Comparison of ENCODE assay signal across 12 cellular contexts in the genomic region with DNA sequence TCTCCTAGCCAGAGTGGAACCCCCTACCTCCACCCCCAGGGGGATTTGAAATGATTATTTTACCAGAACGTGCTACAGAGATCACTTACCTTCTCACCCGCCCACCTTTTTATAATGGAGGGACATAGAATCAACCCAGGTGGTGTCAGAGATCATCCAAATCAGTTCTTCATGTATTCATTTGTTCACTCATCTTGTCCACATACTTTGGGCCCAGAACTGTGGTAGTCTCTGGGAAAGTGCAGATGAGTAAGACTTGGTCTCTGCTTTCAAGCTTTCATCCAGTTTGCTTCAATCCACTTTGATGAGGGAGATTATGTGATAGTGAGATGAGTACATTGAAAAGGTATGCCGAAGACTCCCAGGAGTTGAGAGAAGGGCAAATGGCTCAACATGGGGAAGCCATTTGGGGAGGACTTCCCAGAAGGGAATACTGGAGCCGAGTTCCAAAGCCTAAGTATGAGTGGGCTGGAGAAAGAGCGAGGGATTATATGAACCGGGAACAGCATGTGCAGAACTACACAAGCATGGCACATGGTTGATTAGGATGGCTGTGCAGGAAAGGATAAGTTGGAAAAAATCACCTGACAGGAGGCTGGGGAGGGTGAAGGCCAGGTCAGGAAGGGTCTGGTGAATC. TPM values are rescaled to one million over a fixed set of nuclear protein-coding genes. Genes with fewer than 3 reads are reported as not detected.
DNase-seq lines count a peak whose midpoint lies in the region; ATAC-seq, FAIRE-seq and TF ChIP-seq lines count a peak whose summit lies in the region.
"Had no signal": no experiment of that assay in that cellular context is flagged by ENCODE, and none has a peak within 500 bp of the region (broad histone marks: within the 10 kb centered on the region; RNA-seq: fewer than 3 reads in every experiment).

No MANE protein-coding gene starts in this region.

- WGBS in pancreas, 2 donors = 90 to 91% methylated on average over 6 of the region's 6 CpGs

- no peak overlapping the region for H3K4me3 ChIP-seq in AG10803 (ENCODE audit: low read length)
- no peak overlapping the region for H3K4me3 ChIP-seq in dorsolateral prefrontal cortex
- H3K4me3 ChIP-seq in pancreas = no peak overlapping the region

- DNase-seq in AG10803 (ENCODE audit: low read depth) (peak; percentile 35), dorsolateral prefrontal cortex (no peak), pancreas (no peak), erythroblast (lab: John Stamatoyannopoulos, UW) (no peak), UCSD-AML1 (lab: John Stamatoyannopoulos, UW; ENCODE audit: unreplicated experiment) (no peak)
- DNase-seq in activated CD4-positive, alpha-beta T cell treated with anti-CD3 and anti-CD28 coated beads, Interleukin-2, amount 10 ng/mL, durations not matched to agents 7 days and 5 days = no peak
- no peak for DNase-seq in activated effector memory CD4-positive, alpha-beta T cell treated with Interleukin-2 at 50 U/mL for 16 hours
- DNase-seq: NCI-H1436; OCI-M1; stimulated activated CD4-positive, alpha-beta T cell treated with anti-CD3 and anti-CD28 coated beads, Interleukin-12 subunit alpha, Interleukin-12 subunit beta, amount 100 ng/mL, for 4 hours had no signal

- no peaks in the 10 kb centered on the region for H3K9me3 ChIP-seq in pancreas

- intact Hi-C loops in dorsolateral prefrontal cortex (cut with DNase I) = loop anchor here (5.0 to 10.0 kb wide), 5 partner anchors 396 to 458 kb away; no protein-coding TSS in a partner anchor
- intact Hi-C loops in pancreas (cut with DNase I) = loop anchor here in 1 of 3 donors (10.0 kb wide), 1 partner anchor 234 kb away; no protein-coding TSS in a partner anchor

- peaks cover 0 to 13% (median 8%) of the 10 kb centered on the region in 3 donors for H3K4me1 ChIP-seq in pancreas

- POLR2A ChIA-PET in activated CD4-positive, alpha-beta T cell treated with anti-CD3 and anti-CD28 coated beads, Interleukin-2, amount 10 ng/mL, durations not matched to agents 7 days and 5 days (lab: Charles Lee) = no interaction called here

- H3K36me3 ChIP-seq in pancreas = no peaks in the 10 kb centered on the region

- peak overlapping the region in 31 of 59 donors; percentile 13 to 99 (median 96) for H3K27ac ChIP-seq in dorsolateral prefrontal cortex
- H3K27ac ChIP-seq in pancreas = peak overlapping the region in 3 of 4 donors; percentile 19 to 97 (median 96)

- H3K9me3 Mint-ChIP-seq in IgD-negative memory B cell = peaks cover 0 to 4% (median 0%) of the 10 kb centered on the region in 3 donors
- H3K9me3 Mint-ChIP-seq in activated CD4-positive, alpha-beta T cell treated with anti-CD3 and anti-CD28 coated beads, Interleukin-2, amount 10 ng/mL, durations not matched to agents 7 days and 5 days = peaks cover 10% of the 10 kb centered on the region
- H3K9me3 Mint-ChIP-seq: activated naive CD4-positive, alpha-beta T cell treated with anti-CD3 and anti-CD28 coated beads, Interleukin-2, amount 50 U/mL, for 24 hours had no signal

- FAIRE-seq in pancreas (lab: Jason Lieb, UNC) = no peak

- CTCF ChIA-PET in activated CD4-positive, alpha-beta T cell treated with anti-CD3 and anti-CD28 coated beads, Interleukin-2, amount 10 ng/mL, durations not matched to agents 7 days and 5 days (lab: Charles Lee) = no interaction called here

- no peaks in the 10 kb centered on the region for H3K27me3 Mint-ChIP-seq in IgD-negative memory B cell
- no peaks in the 10 kb centered on the region for H3K27me3 Mint-ChIP-seq in activated CD4-positive, alpha-beta T cell treated with anti-CD3 and anti-CD28 coated beads, Interleukin-2, amount 10 ng/mL, durations not matched to agents 7 days and 5 days
- H3K27me3 Mint-ChIP-seq: activated naive CD4-positive, alpha-beta T cell treated with anti-CD3 and anti-CD28 coated beads, Interleukin-2, amount 50 U/mL, for 24 hours had no signal

- TF ChIP-seq CTCF in AG10803 (conservative IDR thresholded peaks at IDR 0.05; ENCODE audit: low read length) (no peak), dorsolateral prefrontal cortex (IDR thresholded peaks at IDR 0.05 in 54 of 56, conservative IDR thresholded peaks at IDR 0.05 in 2 of 56; ENCODE audit: low read depth in 1 of 56, partially characterized antibody in 56 of 56) (no peak), pancreas (IDR thresholded peaks at IDR 0.05) (no peak)

- no peak for ATAC-seq in pancreas

- no peaks in the 10 kb centered on the region for H3K27me3 ChIP-seq in dorsolateral prefrontal cortex
- H3K27me3 ChIP-seq in pancreas = no peaks in the 10 kb centered on the region

- H3K27ac Mint-ChIP-seq in IgD-negative memory B cell = peak overlapping the region in 2 of 3 donors; percentile 1 to 94
- no peak overlapping the region for H3K27ac Mint-ChIP-seq in activated CD4-positive, alpha-beta T cell treated with anti-CD3 and anti-CD28 coated beads, Interleukin-2, amount 10 ng/mL, durations not matched to agents 7 days and 5 days

- H3K4me3 Mint-ChIP-seq in IgD-negative memory B cell = peak overlapping the region in 3 of 4 donors; percentile 14 to 95 (median 33)
- no peak overlapping the region for H3K4me3 Mint-ChIP-seq in activated CD4-positive, alpha-beta T cell treated with anti-CD3 and anti-CD28 coated beads, Interleukin-2, amount 10 ng/mL, durations not matched to agents 7 days and 5 days

- peaks cover 12 to 20% (median 14%) of the 10 kb centered on the region in 3 donors for H3K4me1 Mint-ChIP-seq in IgD-negative memory B cell
- H3K4me1 Mint-ChIP-seq in activated CD4-positive, alpha-beta T cell treated with anti-CD3 and anti-CD28 coated beads, Interleukin-2, amount 10 ng/mL, durations not matched to agents 7 days and 5 days = peaks cover 20% of the 10 kb centered on the region

- peaks cover 9% of the 10 kb centered on the region for H3K36me3 Mint-ChIP-seq in IgD-negative memory B cell
- peaks cover 7% of the 10 kb centered on the region for H3K36me3 Mint-ChIP-seq in activated CD4-positive, alpha-beta T cell treated with anti-CD3 and anti-CD28 coated beads, Interleukin-2, amount 10 ng/mL, durations not matched to agents 7 days and 5 days (ENCODE audit: low read depth)

- TF ChIP-seq POLR2A in erythroblast (IDR thresholded peaks at IDR 0.05; ENCODE audit: low read length) = no peak

RNA-seq across cellular contexts. Expression of gene FGGY, which starts 1.9 kb away (rescaled TPM):
- polyA plus RNA-seq in IgD-negative memory B cell (6.1 TPM), pancreas (10 to 100 TPM in 1 of 2 donors, 1 to 10 TPM in 1; 6.2 to 13.0 TPM)
- total RNA-seq in dorsolateral prefrontal cortex (10 to 100 TPM; 23.4 to 68.4 (median 36.5) TPM), pancreas (10 to 100 TPM; 12.5 to 27.0 (median 17.1) TPM)
- 1 to 10 TPM; 3.3 to 5.5 TPM for total RNA-seq in activated CD4-positive, alpha-beta T cell treated with anti-CD3 and anti-CD28 coated beads, Interleukin-2, amount 10 ng/mL, durations not matched to agents 7 days and 5 days
